ENCODE assay signal across 7 cellular contexts in genomic region chr1:42335050-42335808, GRCh38. TPM values are rescaled to one million over a fixed set of nuclear protein-coding genes. Genes with fewer than 3 reads are reported as not detected.
DNase-seq lines count a peak whose midpoint lies in the region; ATAC-seq and TF ChIP-seq lines count a peak whose summit lies in the region.

TSS of gene FOXJ3 (minus strand) at chr1:42335235. CDS start at chr1:42311093, 24,142 bp downstream.

- H3K4me3 Mint-ChIP-seq in brain = peak within 1 kb of the TSS; percentile 93 to 97 (median 97)

- H3K9me3 Mint-ChIP-seq in brain = peaks cover 0 to 3% (median 0%) of the 10 kb centered on the region in 5 experiments

- H3K4me3 ChIP-seq in iPS-11a (ENCODE audit: low read depth, low read length) (peak within 1 kb of the TSS; percentile 83), skeletal muscle cell (ENCODE audit: low read depth, low read length) (peak within 1 kb of the TSS; percentile 91)

- TF ChIP-seq CTCF in brain (conservative IDR thresholded peaks at IDR 0.05) = no peak

- H3K27ac Mint-ChIP-seq in brain = peak within 1 kb of the TSS; percentile 93 to 97 (median 96)

- peaks cover 71% of the 10 kb centered on the region for H3K4me1 Mint-ChIP-seq in brain

- peaks cover 15% of the 10 kb centered on the region for H3K27me3 Mint-ChIP-seq in brain

- DNase-seq in NCI-H2107 (lab: John Stamatoyannopoulos, UW) = peak; percentile 96
- DNase-seq in UCSD-AML1 (lab: John Stamatoyannopoulos, UW; ENCODE audit: unreplicated experiment) = peak; percentile 95
- DNase-seq in skeletal muscle cell (ENCODE audit: low read depth) = peak; percentile 93

- peaks cover 8% of the 10 kb centered on the region for H3K36me3 Mint-ChIP-seq in brain

- ATAC-seq in GM18520 (IDR thresholded peaks at IDR 0.05; ENCODE audit: unreplicated experiment) (peak; percentile 60), HG03045 (IDR thresholded peaks at IDR 0.05; ENCODE audit: unreplicated experiment) (peak; percentile 77)

RNA-seq across cellular contexts. Expression of gene FOXJ3, which starts in this region (rescaled TPM):
- 44.2 TPM for polyA plus RNA-seq in brain (ENCODE audit: insufficient read depth, low read depth, low replicate concordance)

Comparison
In these comparisons a context has a peak if more than half of its experiments do, and no peak if none do; other contexts are left out.
1. Peak in every context shown above with its lines: DNase-seq, ATAC-seq and H3K4me3 ChIP-seq.